12 cellular contexts compared by ENCODE assay signal in genomic region chr16:15966420-15967222, GRCh38. TPM values are rescaled to one million over a fixed set of nuclear protein-coding genes. Genes with fewer than 3 reads are reported as not detected.
DNase-seq lines count a peak whose midpoint lies in the region; ATAC-seq and TF ChIP-seq lines count a peak whose summit lies in the region.
"Had no signal": no experiment of that assay in that cellular context is flagged by ENCODE, and none has a peak within 500 bp of the region (broad histone marks: within the 10 kb centered on the region; RNA-seq: fewer than 3 reads in every experiment).

No MANE protein-coding gene starts in this region.

- peak overlapping the region; percentile 86 for H3K27ac ChIP-seq in RWPE2 (ENCODE audit: poor library complexity, severe bottlenecking)
- H3K27ac ChIP-seq: BLaER1 treated with 17β-estradiol and CSF1 and Interleukin-3, amounts not matched to agents 10 nM and 100 nM had no signal

- H3K27me3 ChIP-seq in RWPE2 (ENCODE audit: insufficient read depth, poor library complexity, severe bottlenecking) = no peaks in the 10 kb centered on the region
- H3K27me3 ChIP-seq: BLaER1 treated with 17β-estradiol and CSF1 and Interleukin-3, amounts not matched to agents 10 nM and 100 nM had no signal

- no peak overlapping the region for H3K4me3 Mint-ChIP-seq in activated T-cell treated with anti-CD3 and anti-CD28 coated beads, Interleukin-2, amount 50 U/mL, for 24 hours
- H3K4me3 Mint-ChIP-seq in activated T-cell treated with anti-CD3 and anti-CD28 coated beads, Interleukin-2, amount 50 U/mL, for 4 hours = no peak overlapping the region
- H3K4me3 Mint-ChIP-seq: natural killer cell had no signal

- H3K36me3 ChIP-seq in RWPE2 (ENCODE audit: low read depth) = peaks cover 13% of the 10 kb centered on the region

- H3K27me3 Mint-ChIP-seq in activated T-cell treated with anti-CD3 and anti-CD28 coated beads, Interleukin-2, amount 50 U/mL, for 24 hours = no peaks in the 10 kb centered on the region
- no peaks in the 10 kb centered on the region for H3K27me3 Mint-ChIP-seq in activated T-cell treated with anti-CD3 and anti-CD28 coated beads, Interleukin-2, amount 50 U/mL, for 4 hours (ENCODE audit: low read depth)

- H3K9me3 ChIP-seq in RWPE2 (ENCODE audit: severe bottlenecking) = peaks cover 2% of the 10 kb centered on the region

- TF ChIP-seq CTCF in RWPE2 (IDR thresholded peaks at IDR 0.05; ENCODE audit: poor library complexity, severe bottlenecking) = no peak

- H3K4me1 ChIP-seq in RWPE2 (ENCODE audit: insufficient read depth, poor library complexity, severe bottlenecking) = peaks cover 42% of the 10 kb centered on the region

- peaks cover 20% of the 10 kb centered on the region for H3K9me3 Mint-ChIP-seq in activated T-cell treated with anti-CD3 and anti-CD28 coated beads, Interleukin-2, amount 50 U/mL, for 24 hours
- H3K9me3 Mint-ChIP-seq in activated T-cell treated with anti-CD3 and anti-CD28 coated beads, Interleukin-2, amount 50 U/mL, for 4 hours = peaks cover 8% of the 10 kb centered on the region

- no peak overlapping the region for H3K4me3 ChIP-seq in RWPE2 (ENCODE audit: severe bottlenecking)
- H3K4me3 ChIP-seq: BLaER1 treated with 17β-estradiol and CSF1 and Interleukin-3, amounts not matched to agents 10 nM and 100 nM had no signal

- H3K27ac Mint-ChIP-seq in activated T-cell treated with anti-CD3 and anti-CD28 coated beads, Interleukin-2, amount 50 U/mL, for 24 hours = peak overlapping the region; percentile 59
- H3K27ac Mint-ChIP-seq: natural killer cell had no signal

- peaks cover 71% of the 10 kb centered on the region for H3K36me3 Mint-ChIP-seq in activated T-cell treated with anti-CD3 and anti-CD28 coated beads, Interleukin-2, amount 50 U/mL, for 24 hours (ENCODE audit: low read depth)
- H3K36me3 Mint-ChIP-seq in activated T-cell treated with anti-CD3 and anti-CD28 coated beads, Interleukin-2, amount 50 U/mL, for 4 hours (ENCODE audit: insufficient read depth) = peaks cover 31% of the 10 kb centered on the region
- H3K36me3 Mint-ChIP-seq: natural killer cell had no signal

- DNase-seq in activated T-cell treated with anti-CD3 and anti-CD28 coated beads, Interleukin-2, amount 50 U/mL, for 24 hours = no peak
- no peak for DNase-seq in activated T-cell treated with anti-CD3 and anti-CD28 coated beads, Interleukin-2, amount 50 U/mL, for 4 hours
- DNase-seq in RWPE2 (ENCODE audit: low spot score) (peak; percentile 82), fibroblast of peridontal ligament (ENCODE audit: extremely low read depth) (peak; percentile 45), stromal cell of bone marrow (ENCODE audit: low read depth) (peak; percentile 36)
- DNase-seq: activated CD4-positive, alpha-beta T cell treated with anti-CD3 and anti-CD28 coated beads, Interleukin-2, amount 50 U/mL, for 4 hours; natural killer cell; NCI-H345 had no signal

- ATAC-seq in activated T-cell treated with anti-CD3 and anti-CD28 coated beads, Interleukin-2, amount 50 U/mL, for 4 hours = no peak
- ATAC-seq in RWPE2 (ENCODE audit: low read depth) (peak; percentile 98), GM18519 (IDR thresholded peaks at IDR 0.05; ENCODE audit: low FRiP score, unreplicated experiment) (no peak), HG03135 (IDR thresholded peaks at IDR 0.05; ENCODE audit: unreplicated experiment) (no peak), GM18861 (IDR thresholded peaks at IDR 0.05; ENCODE audit: unreplicated experiment) (no peak)
- ATAC-seq: natural killer cell had no signal

- H3K4me1 Mint-ChIP-seq in activated T-cell treated with anti-CD3 and anti-CD28 coated beads, Interleukin-2, amount 50 U/mL, for 24 hours (ENCODE audit: low read depth) = peaks cover 54% of the 10 kb centered on the region
- peaks cover 61% of the 10 kb centered on the region for H3K4me1 Mint-ChIP-seq in activated T-cell treated with anti-CD3 and anti-CD28 coated beads, Interleukin-2, amount 50 U/mL, for 4 hours (ENCODE audit: low read depth)

RNA-seq across cellular contexts. Expression of gene ABCC1, which starts 17.2 kb away (rescaled TPM):
- total RNA-seq in activated T-cell treated with anti-CD3 and anti-CD28 coated beads, Interleukin-2, amount 50 U/mL, for 4 hours = 10 to 100 TPM; 53.3 to 59.5 (median 54.3) TPM

Comparison
In these comparisons a context has a peak if more than half of its experiments do, and no peak if none do; other contexts are left out.
1. DNase-seq: peak in RWPE2 (single experiment), fibroblast of peridontal ligament (single experiment) and stromal cell of bone marrow (single experiment); none in activated T-cell treated with anti-CD3 and anti-CD28 coated beads, Interleukin-2, amount 50 U/mL, for 24 hours (single experiment) and activated T-cell treated with anti-CD3 and anti-CD28 coated beads, Interleukin-2, amount 50 U/mL, for 4 hours (single experiment).